25 cellular contexts compared by ENCODE assay signal in the genomic region with DNA sequence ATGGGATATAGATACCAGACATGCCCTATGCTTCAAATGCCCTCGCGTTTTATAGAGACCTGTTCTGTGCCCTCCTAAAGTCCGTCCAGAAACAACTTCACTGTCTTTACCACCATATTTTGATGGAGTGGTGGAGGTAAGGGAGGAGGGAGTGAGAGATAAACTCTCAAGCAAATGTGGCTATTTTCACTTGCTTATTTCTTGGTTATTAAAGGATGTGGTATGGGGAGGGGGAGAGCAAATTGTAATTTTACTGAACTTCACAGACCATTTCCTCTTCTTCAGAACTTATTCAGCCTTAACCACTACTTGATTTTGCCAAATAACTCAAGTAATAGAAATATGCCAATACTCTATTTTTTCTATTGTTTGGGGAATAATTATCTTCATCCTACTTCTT. TPM values are rescaled to one million over a fixed set of nuclear protein-coding genes. Genes with fewer than 3 reads are reported as not detected.
DNase-seq lines count a peak whose midpoint lies in the region; ATAC-seq and TF ChIP-seq lines count a peak whose summit lies in the region.
"Had no signal": no experiment of that assay in that cellular context is flagged by ENCODE, and none has a peak within 500 bp of the region (broad histone marks: within the 10 kb centered on the region; RNA-seq: fewer than 3 reads in every experiment).

No MANE protein-coding gene starts in this region.

- peaks cover 44% of the 10 kb centered on the region for H3K36me3 Mint-ChIP-seq in CD8-positive, alpha-beta T cell
- peaks cover 68% of the 10 kb centered on the region for H3K36me3 Mint-ChIP-seq in activated naive CD8-positive, alpha-beta T cell treated with anti-CD3 and anti-CD28 coated beads for 36 hours
- peaks cover 32% of the 10 kb centered on the region for H3K36me3 Mint-ChIP-seq in natural killer cell treated with Interleukin-12 subunit alpha and Interleukin-12 subunit beta and Interleukin-15 and Interleukin-18, amount 100 ng/mL, for 72 hours

- TF ChIP-seq CTCF in CD8-positive, alpha-beta T cell (IDR thresholded peaks at IDR 0.05), result no peak
- TF ChIP-seq CTCF in lower leg skin (IDR thresholded peaks at IDR 0.05), result no peak

- 67 to 80% methylated on average over 3 of the region's 3 CpGs for WGBS in lower leg skin, 2 donors

- CTCF ChIA-PET in CD8-positive, alpha-beta T cell (lab: Charles Lee), result no interaction called here

- no peaks in the 10 kb centered on the region for H3K9me3 Mint-ChIP-seq in CD8-positive, alpha-beta T cell
- peaks cover 7% of the 10 kb centered on the region for H3K9me3 Mint-ChIP-seq in activated naive CD8-positive, alpha-beta T cell treated with anti-CD3 and anti-CD28 coated beads for 36 hours
- H3K9me3 Mint-ChIP-seq in natural killer cell treated with Interleukin-12 subunit alpha and Interleukin-12 subunit beta and Interleukin-15 and Interleukin-18, amount 100 ng/mL, for 72 hours, result peaks cover 3% of the 10 kb centered on the region

- in situ Hi-C loops in KBM-7 (cut with MboI; ENCODE audit: low pct_unique_long_range_greater_than_20kb, low sequenced_read_pairs), result no loop called here

- H3K4me1 Mint-ChIP-seq in CD8-positive, alpha-beta T cell (ENCODE audit: low read depth), result peaks cover 82% of the 10 kb centered on the region
- H3K4me1 Mint-ChIP-seq in activated naive CD8-positive, alpha-beta T cell treated with anti-CD3 and anti-CD28 coated beads for 36 hours, result peaks cover 65% of the 10 kb centered on the region
- peaks cover 58 to 81% of the 10 kb centered on the region in 2 donors for H3K4me1 Mint-ChIP-seq in natural killer cell treated with Interleukin-12 subunit alpha and Interleukin-12 subunit beta and Interleukin-15 and Interleukin-18, amount 100 ng/mL, for 72 hours (ENCODE audit: low read depth in 2 of 2)

- peak overlapping the region; percentile 32 for H3K4me3 Mint-ChIP-seq in CD8-positive, alpha-beta T cell
- H3K4me3 Mint-ChIP-seq in activated naive CD8-positive, alpha-beta T cell treated with anti-CD3 and anti-CD28 coated beads for 36 hours, result no peak overlapping the region
- peak overlapping the region; percentile 70 for H3K4me3 Mint-ChIP-seq in natural killer cell treated with Interleukin-12 subunit alpha and Interleukin-12 subunit beta and Interleukin-15 and Interleukin-18, amount 100 ng/mL, for 72 hours

- intact Hi-C loops in CD8-positive, alpha-beta T cell (cut with DNase I, micrococcal nuclease), result no loop called here
- intact Hi-C loops in lower leg skin (cut with DNase I; ENCODE audit: low total_unique reads), result no loop called here

- H3K27ac Mint-ChIP-seq in CD8-positive, alpha-beta T cell, result peak overlapping the region; percentile 81
- H3K27ac Mint-ChIP-seq in activated naive CD8-positive, alpha-beta T cell treated with anti-CD3 and anti-CD28 coated beads for 36 hours, result peak overlapping the region; percentile 56
- H3K27ac Mint-ChIP-seq in natural killer cell treated with Interleukin-12 subunit alpha and Interleukin-12 subunit beta and Interleukin-15 and Interleukin-18, amount 100 ng/mL, for 72 hours, result peak overlapping the region; percentile 85 to 92

- peaks cover 65% of the 10 kb centered on the region for H3K4me1 ChIP-seq in CD8-positive, alpha-beta T cell (ENCODE audit: insufficient read depth, low read length)
- H3K4me1 ChIP-seq: Caco-2, tibial artery had no signal

- DNase-seq in CD8-positive, alpha-beta T cell, result no peak
- DNase-seq in KBM-7 (peak; percentile 22), nucleus accumbens (lab: John Stamatoyannopoulos, UW) (no peak), lower leg skin (ENCODE audit: low spot score in 2 of 2) (no peak)
- DNase-seq in activated naive CD8-positive, alpha-beta T cell treated with anti-CD3 and anti-CD28 coated beads for 36 hours, result no peak
- no peak for DNase-seq in natural killer cell treated with Interleukin-12 subunit alpha and Interleukin-12 subunit beta and Interleukin-15 and Interleukin-18, amount 100 ng/mL, for 72 hours (ENCODE audit: low spot score)
- DNase-seq: activated CD4-positive, alpha-beta T cell treated with anti-CD3 and anti-CD28 coated beads for 48 hours; activated gamma-delta T cell treated with Interleukin-2 at 50 U/mL for 16 hours; Caco-2; foreskin melanocyte; GOT3; hippocampal formation; NCI-H1092; NCI-H1930; NCI-H2227 treated with DMSO at 0.1 percent for 48 hours; NCI-H82; stimulated activated CD4-positive, alpha-beta T cell treated with anti-CD3 and anti-CD28 coated beads, Interleukin-2, amount 100 ng/mL, for 48 hours; stimulated activated naive CD8-positive, alpha-beta T cell treated with anti-CD3 and anti-CD28 coated beads, Interleukin-15, Interleukin-2, amounts not matched to agents 100 U/mL and 50 U/mL, for 24 hours; tibial artery had no signal

- peaks cover 12% of the 10 kb centered on the region for H3K36me3 ChIP-seq in CD8-positive, alpha-beta T cell (ENCODE audit: insufficient read depth, low read length)
- H3K36me3 ChIP-seq: neutrophil, tibial artery had no signal

- ATAC-seq in CD8-positive, alpha-beta T cell, result peak; percentile 23
- ATAC-seq in natural killer cell treated with Interleukin-12 subunit alpha and Interleukin-12 subunit beta and Interleukin-15 and Interleukin-18, amount 100 ng/mL, for 72 hours, result no peak
- ATAC-seq in GM18867 (IDR thresholded peaks at IDR 0.05; ENCODE audit: unreplicated experiment), result no peak
- ATAC-seq: stimulated activated naive CD8-positive, alpha-beta T cell treated with anti-CD3 and anti-CD28 coated beads, Interleukin-15, Interleukin-2, amounts not matched to agents 100 U/mL and 50 U/mL, for 24 hours had no signal

- TF ChIP-seq POLR2A in lower leg skin (IDR thresholded peaks at IDR 0.05), result no peak

- no peaks in the 10 kb centered on the region for H3K27me3 Mint-ChIP-seq in CD8-positive, alpha-beta T cell (ENCODE audit: low read depth)
- H3K27me3 Mint-ChIP-seq in activated naive CD8-positive, alpha-beta T cell treated with anti-CD3 and anti-CD28 coated beads for 36 hours, result no peaks in the 10 kb centered on the region
- peaks cover 0 to 9% of the 10 kb centered on the region in 2 donors for H3K27me3 Mint-ChIP-seq in natural killer cell treated with Interleukin-12 subunit alpha and Interleukin-12 subunit beta and Interleukin-15 and Interleukin-18, amount 100 ng/mL, for 72 hours

- no peaks in the 10 kb centered on the region for H3K27me3 ChIP-seq in CD8-positive, alpha-beta T cell (ENCODE audit: insufficient read depth, low read length)
- H3K27me3 ChIP-seq: neutrophil, tibial artery had no signal

- H3K4me3 ChIP-seq in CD8-positive, alpha-beta T cell (ENCODE audit: low read depth, low read length), result no peak overlapping the region
- no peak overlapping the region for H3K4me3 ChIP-seq in lower leg skin (ENCODE audit: low read depth, poor library complexity, severe bottlenecking)
- H3K4me3 ChIP-seq: smooth muscle cell, tibial artery had no signal

- POLR2A ChIA-PET in CD8-positive, alpha-beta T cell (lab: Charles Lee), result no interaction called here

- H3K27ac ChIP-seq in CD8-positive, alpha-beta T cell (ENCODE audit: low read depth, low read length), result no peak overlapping the region
- H3K27ac ChIP-seq: KMS-11, neutrophil, tibial artery had no signal

- H3K9me3 ChIP-seq in CD8-positive, alpha-beta T cell (ENCODE audit: low read length), result no peaks in the 10 kb centered on the region
- H3K9me3 ChIP-seq: Caco-2, neutrophil, tibial artery had no signal

RNA-seq across cellular contexts. Expression of gene GPR174, which starts 31.5 kb away (rescaled TPM):
- total RNA-seq in CD8-positive, alpha-beta T cell, result 10 to 100 TPM; 34.9 to 36.5 TPM
- total RNA-seq in activated naive CD8-positive, alpha-beta T cell treated with anti-CD3 and anti-CD28 coated beads for 36 hours, result 10 to 100 TPM; 22.6 to 25.1 TPM
- 10 to 100 TPM; 45.4 to 62.2 TPM for total RNA-seq in natural killer cell treated with Interleukin-12 subunit alpha and Interleukin-12 subunit beta and Interleukin-15 and Interleukin-18, amount 100 ng/mL, for 72 hours
- total RNA-seq in lower leg skin, result under 1 TPM in 3 of 4 donors, not detected in 1; 0.20 to 0.52 (median 0.30) TPM
- total RNA-seq: Caco-2, Daoy, HT1080, smooth muscle cell had no signal

Comparison
In these comparisons a context has a peak if more than half of its experiments do, and no peak if none do; other contexts are left out.
1. RNA of gene GPR174, which starts 31.5 kb away (total RNA-seq): 45.4 to 62.2 TPM in natural killer cell treated with Interleukin-12 subunit alpha and Interleukin-12 subunit beta and Interleukin-15 and Interleukin-18, amount 100 ng/mL, for 72 hours, 34.9 to 36.5 TPM in CD8-positive, alpha-beta T cell and 22.6 to 25.1 TPM in activated naive CD8-positive, alpha-beta T cell treated with anti-CD3 and anti-CD28 coated beads for 36 hours; 0.20 to 0.52 TPM in lower leg skin; every median in the first group is over 10 times any median in the second.
2. Peak in every context shown above with its lines, with median percentiles within 50 percentile points of each other: H3K27ac Mint-ChIP-seq.